In genomic region chr1:152107289-152107983, GRCh38 we compare ENCODE assay signal across 1 cellular context.
TF ChIP-seq lines count a peak whose summit lies in the region.

No MANE protein-coding gene starts in this region.

TF ChIP-seq in IMR-90, 13 proteins besides CTCF, POLR2A, EP300 and RAD21:
- no peak for TF ChIP-seq MAZ (IDR thresholded peaks at IDR 0.05; ENCODE audit: borderline replicate concordance, low read depth, low read length)
- TF ChIP-seq NFE2L2 (IDR thresholded peaks at IDR 0.05; ENCODE audit: low read depth, low read length) = no peak
- TF ChIP-seq MAFK (IDR thresholded peaks at IDR 0.05; ENCODE audit: low read depth, low read length) = no peak
- TF ChIP-seq RFX5 (IDR thresholded peaks at IDR 0.05; ENCODE audit: low read depth, low read length) = no peak
- TF ChIP-seq CEBPB (IDR thresholded peaks at IDR 0.05; ENCODE audit: low read depth, low read length) = no peak
- TF ChIP-seq FOS (IDR thresholded peaks at IDR 0.05; ENCODE audit: low read depth, low read length) = no peak
- TF ChIP-seq USF2 (IDR thresholded peaks at IDR 0.05; ENCODE audit: low read depth, low read length) = no peak
- TF ChIP-seq MXI1 (IDR thresholded peaks at IDR 0.05; ENCODE audit: borderline replicate concordance, low read depth, low read length) = no peak
- no peak for TF ChIP-seq RCOR1 (IDR thresholded peaks at IDR 0.05; ENCODE audit: insufficient replicate concordance, low read length)
- TF ChIP-seq SMC3 (IDR thresholded peaks at IDR 0.05; ENCODE audit: low read depth, low read length) = no peak
- TF ChIP-seq CHD1 (IDR thresholded peaks at IDR 0.05; ENCODE audit: low read depth, low read length) = no peak
- TF ChIP-seq ELK1 (IDR thresholded peaks at IDR 0.05; ENCODE audit: borderline replicate concordance, low read depth, low read length) = no peak
- TF ChIP-seq BHLHE40 (IDR thresholded peaks at IDR 0.05; ENCODE audit: low read depth, low read length) = no peak
